ENCODE assay signal across 1 cellular context in the genomic region with DNA sequence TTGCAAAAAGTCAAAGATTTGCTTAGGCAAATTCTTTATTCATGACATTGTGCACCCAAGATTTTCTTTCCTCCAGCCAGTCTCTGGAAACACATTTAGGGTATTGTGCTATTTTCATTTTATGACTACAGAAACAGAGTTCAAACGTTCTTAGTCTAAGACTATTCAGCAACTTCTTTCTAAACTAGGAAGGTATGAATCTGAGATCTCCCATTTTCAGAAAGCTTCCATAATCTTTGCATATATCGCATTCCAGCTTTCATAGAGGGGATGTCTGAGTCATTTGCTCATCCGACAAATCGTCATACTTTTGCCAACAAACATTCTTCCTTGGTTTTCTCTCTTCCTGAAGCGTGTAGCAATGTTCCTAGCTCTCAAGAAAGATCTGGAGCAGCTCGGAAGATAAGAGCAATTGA.
TF ChIP-seq lines count a peak whose summit lies in the region.

No MANE protein-coding gene starts in this region.

TF ChIP-seq in SK-N-SH, 30 proteins besides CTCF, POLR2A, EP300 and RAD21 (continued from another document):
- TF ChIP-seq POLR2AphosphoS5 (IDR thresholded peaks at IDR 0.05; ENCODE audit: low read depth, low read length), result peak; percentile 78; the same call in 1 of the 2 replicates
- TF ChIP-seq GATA2 (CRISPR knock-in tag; IDR thresholded peaks at IDR 0.05), result no peak
